Comparison of ENCODE assay signal across 12 cellular contexts in the genomic region with DNA sequence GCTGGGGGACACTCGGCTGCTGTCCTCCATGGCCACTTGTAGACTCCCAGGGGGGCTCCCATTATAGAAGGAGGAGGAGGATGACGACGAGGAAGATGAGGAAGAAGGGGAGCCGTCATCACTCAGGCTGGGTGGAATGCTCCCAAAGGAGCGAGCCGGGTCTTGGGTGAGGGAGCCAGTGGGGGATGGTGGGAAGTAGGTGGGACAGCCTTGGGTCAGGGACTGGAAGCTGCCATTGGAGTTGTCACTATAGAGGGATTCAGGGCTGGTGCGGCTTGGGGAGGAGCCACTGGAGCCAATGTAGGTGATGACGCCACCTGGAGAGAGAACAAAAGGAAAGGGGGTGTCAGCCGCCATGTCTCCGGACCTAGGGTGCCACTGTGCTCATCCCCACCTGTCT. TPM values are rescaled to one million over a fixed set of nuclear protein-coding genes. Genes with fewer than 3 reads are reported as not detected.
A peak's percentile ranks its signal among the peaks of the same experiment; 100 is the strongest.
DNase-seq lines count a peak whose midpoint lies in the region; ATAC-seq and TF ChIP-seq lines count a peak whose summit lies in the region.
"Had no signal": no experiment of that assay in that cellular context is flagged by ENCODE, and none has a peak within 500 bp of the region (broad histone marks: within the 10 kb centered on the region; RNA-seq: fewer than 3 reads in every experiment).

No MANE protein-coding gene starts in this region.

- H3K4me1 ChIP-seq in adrenal gland (replicated peaks in 1 of 2) (peaks cover 54 to 74% of the 10 kb centered on the region in 2 donors), lung (ENCODE audit: control insufficient read depth in 2 of 2, insufficient read depth in 2 of 2, low read length in 2 of 2) (peaks cover 29 to 31% of the 10 kb centered on the region in 2 donors), testis (peaks cover 56% of the 10 kb centered on the region)

- ATAC-seq in lung (ENCODE audit: insufficient read depth, low FRiP score) (no peak), GM21423 (IDR thresholded peaks at IDR 0.05; ENCODE audit: unreplicated experiment) (no peak), HG03108 (IDR thresholded peaks at IDR 0.05; ENCODE audit: unreplicated experiment) (no peak)
- ATAC-seq: Panc1 had no signal

- peaks cover 73% of the 10 kb centered on the region for H3K36me3 Mint-ChIP-seq in activated T-cell treated with anti-CD3 and anti-CD28 coated beads, Interleukin-2, amount 50 U/mL, for 24 hours (ENCODE audit: low read depth)

- no peaks in the 10 kb centered on the region for H3K9me3 Mint-ChIP-seq in activated T-cell treated with anti-CD3 and anti-CD28 coated beads, Interleukin-2, amount 50 U/mL, for 24 hours

- peak overlapping the region; percentile 95 for H3K27ac Mint-ChIP-seq in activated T-cell treated with anti-CD3 and anti-CD28 coated beads, Interleukin-2, amount 50 U/mL, for 24 hours

- peaks cover 0 to 53% of the 10 kb centered on the region in 2 donors for H3K36me3 ChIP-seq in adrenal gland (replicated peaks in 1 of 2)
- peaks cover 0 to 37% of the 10 kb centered on the region in 2 donors for H3K36me3 ChIP-seq in lung (ENCODE audit: control insufficient read depth in 2 of 2, insufficient read depth in 2 of 2, low read length in 2 of 2)
- no peaks in the 10 kb centered on the region for H3K36me3 ChIP-seq in testis (ENCODE audit: low read depth, missing control alignments)

- peak overlapping the region; percentile 89 for H3K4me3 Mint-ChIP-seq in activated T-cell treated with anti-CD3 and anti-CD28 coated beads, Interleukin-2, amount 50 U/mL, for 24 hours

- H3K27me3 ChIP-seq in adrenal gland: no peaks in the 10 kb centered on the region
- no peaks in the 10 kb centered on the region for H3K27me3 ChIP-seq in lung (ENCODE audit: control insufficient read depth, insufficient read depth)
- no peaks in the 10 kb centered on the region for H3K27me3 ChIP-seq in testis

- intact Hi-C loops in adrenal gland (cut with DNase I) (no loop called here), testis (cut with DNase I; ENCODE audit: low total_unique reads) (no loop called here)

- TF ChIP-seq CTCF in adrenal gland (IDR thresholded peaks at IDR 0.05) (no peak), lung (IDR thresholded peaks at IDR 0.05; ENCODE audit: control extremely low read depth, extremely low read depth) (no peak), testis (IDR thresholded peaks at IDR 0.05) (no peak)

- no peak for DNase-seq in activated T-cell treated with anti-CD3 and anti-CD28 coated beads, Interleukin-2, amount 50 U/mL, for 24 hours
- no peak for DNase-seq in activated T-cell treated with anti-CD3 and anti-CD28 coated beads, Interleukin-2, amount 50 U/mL, for 1 hour
- peak in 6 of 7 donors; percentile 35 to 72 (median 58) for DNase-seq in adrenal gland
- DNase-seq in lung (ENCODE audit: low spot score): no peak
- no peak for DNase-seq in testis
- no peak for DNase-seq in dermis blood vessel endothelial cell
- DNase-seq: activated CD4-positive, alpha-beta T cell treated with anti-CD3 and anti-CD28 coated beads, Interleukin-2, amount 50 U/mL, for 48 hours; NCI-H1105; stimulated activated CD4-positive, alpha-beta T cell treated with anti-CD3 and anti-CD28 coated beads, Interleukin-12 subunit alpha, Interleukin-12 subunit beta, amount 100 ng/mL, for 4 hours had no signal

- H3K4me3 ChIP-seq in adrenal gland (peak overlapping the region in 1 of 4 donors; percentile 60), lung (no peak overlapping the region), testis (no peak overlapping the region)

- TF ChIP-seq POLR2A in adrenal gland (IDR thresholded peaks at IDR 0.05): peak in 1 of 2 donors; percentile 37
- TF ChIP-seq POLR2A in testis (IDR thresholded peaks at IDR 0.05): no peak

- peaks cover 83% of the 10 kb centered on the region for H3K4me1 Mint-ChIP-seq in activated T-cell treated with anti-CD3 and anti-CD28 coated beads, Interleukin-2, amount 50 U/mL, for 24 hours (ENCODE audit: low read depth)

- H3K27me3 Mint-ChIP-seq in activated T-cell treated with anti-CD3 and anti-CD28 coated beads, Interleukin-2, amount 50 U/mL, for 24 hours: no peaks in the 10 kb centered on the region

- WGBS in adrenal gland, 4 donors: 46 to 53% (median 48%) methylated on average over 10 of the region's 10 CpGs
- 81 to 89% methylated on average over 10 of the region's 10 CpGs for WGBS in lung, 2 donors
- WGBS in testis, 2 donors: 71 to 84% methylated on average over 10 of the region's 10 CpGs

- H3K27ac ChIP-seq in adrenal gland (peak overlapping the region; percentile 96 to 100 (median 97)), lung (ENCODE audit: low read depth in 1 of 2, low read length in 1 of 2) (peak overlapping the region; percentile 96 to 99), testis (peak overlapping the region; percentile 95 to 99)

- H3K9me3 ChIP-seq in adrenal gland (replicated peaks in 1 of 3) (no peaks in the 10 kb centered on the region), lung (ENCODE audit: control insufficient read depth in 2 of 2, insufficient read depth in 1 of 2, low read length in 1 of 2) (no peaks in the 10 kb centered on the region), testis (no peaks in the 10 kb centered on the region)

RNA-seq across cellular contexts. Expression of gene NR1D1, which starts 3.3 kb away (rescaled TPM):
- total RNA-seq in adrenal gland (10 to 100 TPM; 14.0 to 69.1 (median 41.4) TPM), lung (10 to 100 TPM in 1 of 2 donors, 1 to 10 TPM in 1; 3.2 to 19.4 TPM), testis (10 to 100 TPM; 14.4 to 23.6 TPM), dermis blood vessel endothelial cell (1.7 and 2.3 TPM in 2 replicates)
- polyA plus RNA-seq in adrenal gland (10 to 100 TPM; 34.5 to 59.0 (median 36.6) TPM), lung (10 to 100 TPM in 1 of 2 donors, 1 to 10 TPM in 1; 8.7 to 19.6 TPM), testis (ENCODE audit: insufficient read depth, low read depth, low replicate concordance) (9.8 TPM)

RNA-seq across cellular contexts. Expression of gene MSL1, which starts 24.7 kb away (rescaled TPM):
- total RNA-seq in adrenal gland (100 to 1,000 TPM in 1 of 8 donors, 10 to 100 TPM in 7; 47.8 to 100 (median 69.1) TPM), lung (100 to 1,000 TPM in 1 of 2 donors, 10 to 100 TPM in 1; 84.8 to 111 TPM), testis (100 to 1,000 TPM; 129 to 161 TPM), dermis blood vessel endothelial cell (50.2 and 54.1 TPM in 2 replicates)
- polyA plus RNA-seq in adrenal gland (100 to 1,000 TPM in 2 of 3 donors, 10 to 100 TPM in 1; 74.2 to 143 (median 128) TPM), lung (10 to 100 TPM; 73.2 to 84.6 TPM), testis (ENCODE audit: insufficient read depth, low read depth, low replicate concordance) (157 TPM)

RNA-seq across cellular contexts. Expression of gene THRA, which starts 34.3 kb away (rescaled TPM):
- 100 to 1,000 TPM in 3 of 8 donors, 10 to 100 TPM in 5; 46.1 to 110 (median 76.4) TPM for total RNA-seq in adrenal gland
- polyA plus RNA-seq in adrenal gland: 10 to 100 TPM; 41.8 to 62.3 (median 50.9) TPM
- total RNA-seq in lung: 10 to 100 TPM; 41.3 to 55.9 TPM
- 10 to 100 TPM; 28.5 to 33.6 TPM for polyA plus RNA-seq in lung
- 10 to 100 TPM; 44.9 to 51.7 TPM for total RNA-seq in testis
- 41.2 TPM for polyA plus RNA-seq in testis (ENCODE audit: insufficient read depth, low read depth, low replicate concordance)
- total RNA-seq in dermis blood vessel endothelial cell: 32.5 and 58.2 TPM in 2 replicates

RNA-seq across cellular contexts. Expression of gene MED24, which starts 42.9 kb away (rescaled TPM):
- total RNA-seq in adrenal gland (100 to 1,000 TPM in 1 of 8 donors, 10 to 100 TPM in 7; 57.1 to 127 (median 78.1) TPM), lung (10 to 100 TPM; 69.9 to 82.3 TPM), testis (100 to 1,000 TPM; 151 to 172 TPM), dermis blood vessel endothelial cell (52.2 and 77.4 TPM in 2 replicates)
- polyA plus RNA-seq in adrenal gland (100 to 1,000 TPM in 1 of 3 donors, 10 to 100 TPM in 2; 50.3 to 103 (median 92.9) TPM), lung (100 to 1,000 TPM in 1 of 2 donors, 10 to 100 TPM in 1; 48.2 to 149 TPM), testis (ENCODE audit: insufficient read depth, low read depth, low replicate concordance) (127 TPM)

RNA-seq across cellular contexts. Expression of gene CASC3, which starts 43.2 kb away (rescaled TPM):
- total RNA-seq in adrenal gland (10 to 100 TPM; 36.2 to 72.4 (median 61.7) TPM), lung (10 to 100 TPM; 74.8 to 85.5 TPM), testis (100 to 1,000 TPM; 123 to 132 TPM), dermis blood vessel endothelial cell (26.4 and 31.6 TPM in 2 replicates)
- polyA plus RNA-seq in adrenal gland (10 to 100 TPM; 36.2 to 65.1 (median 57.5) TPM), lung (10 to 100 TPM; 37.2 to 47.8 TPM), testis (ENCODE audit: insufficient read depth, low read depth, low replicate concordance) (143 TPM)

Comparison
In these comparisons a context has a peak if more than half of its experiments do, and no peak if none do; other contexts are left out.
1. DNase-seq: peak in adrenal gland (6 of 7); none in activated T-cell treated with anti-CD3 and anti-CD28 coated beads, Interleukin-2, amount 50 U/mL, for 24 hours (single experiment), activated T-cell treated with anti-CD3 and anti-CD28 coated beads, Interleukin-2, amount 50 U/mL, for 1 hour (single experiment), lung (single experiment), testis (single experiment) and dermis blood vessel endothelial cell (single experiment).
2. Peak in every context shown above with its lines, with median percentiles within 50 percentile points of each other: H3K27ac ChIP-seq.